Comparison of ENCODE assay signal across 1 cellular context in genomic region chr17:33874617-33875060, GRCh38.
TF ChIP-seq lines count a peak whose summit lies in the region.

No MANE protein-coding gene starts in this region.

TF ChIP-seq in K562, 482 proteins besides CTCF, POLR2A, EP300 and RAD21 (continued from another document and continues in another):
- TF ChIP-seq ZNF280A (IDR thresholded peaks at IDR 0.05; ENCODE audit: low read depth, partially characterized antibody), result no peak
- peak; percentile 92 for TF ChIP-seq ELF4 (CRISPR knock-in tag; IDR thresholded peaks at IDR 0.05)
- TF ChIP-seq MYC (IDR thresholded peaks at IDR 0.05; ENCODE audit: low read depth, low read length), result peak; percentile 92
- TF ChIP-seq MYC (CRISPR knock-in tag; IDR thresholded peaks at IDR 0.05; ENCODE audit: borderline replicate concordance, low read depth), result no peak
- peak; percentile 62 for TF ChIP-seq PKNOX1 (IDR thresholded peaks at IDR 0.05)
- no peak for TF ChIP-seq TAF1 (IDR thresholded peaks at IDR 0.05; ENCODE audit: control insufficient read depth, extremely low read depth, insufficient read depth, low read length, severe bottlenecking)
- peak; percentile 66 to 84; a peak in 3 of 4 replicates for TF ChIP-seq ARNT (IDR thresholded peaks at IDR 0.05)
- no peak for TF ChIP-seq NCOA4 (IDR thresholded peaks at IDR 0.05; ENCODE audit: partially characterized antibody)
- TF ChIP-seq WHSC1 (IDR thresholded peaks at IDR 0.05; ENCODE audit: low read length), result no peak
- peak; percentile 59; the same call in 1 of the 2 replicates for TF ChIP-seq TCF15 (CRISPR knock-in tag; IDR thresholded peaks at IDR 0.05)
- TF ChIP-seq SMAD4 (CRISPR knock-in tag; conservative IDR thresholded peaks at IDR 0.05), result peak; percentile 83
- TF ChIP-seq ZBTB9 (CRISPR knock-in tag; IDR thresholded peaks at IDR 0.05), result peak; percentile 38; the same call in 1 of the 2 replicates
- peak; percentile 87 for TF ChIP-seq SOX6 (IDR thresholded peaks at IDR 0.05)
- TF ChIP-seq ZBTB8A (IDR thresholded peaks at IDR 0.05; ENCODE audit: partially characterized antibody), result no peak
- TF ChIP-seq NR4A1 (CRISPR knock-in tag; IDR thresholded peaks at IDR 0.05), result peak; percentile 44; the same call in 1 of the 2 replicates
- peak; percentile 87 for TF ChIP-seq NR4A1 (tag; IDR thresholded peaks at IDR 0.05)
- TF ChIP-seq ZNF655 (CRISPR knock-in tag; IDR thresholded peaks at IDR 0.05), result no peak
- no peak for TF ChIP-seq E2F4 (CRISPR knock-in tag; IDR thresholded peaks at IDR 0.05; ENCODE audit: low read depth)
- no peak for TF ChIP-seq ZNF644 (tag; IDR thresholded peaks at IDR 0.05; ENCODE audit: low read depth)
- no peak for TF ChIP-seq ZC3H8 (IDR thresholded peaks at IDR 0.05)
- TF ChIP-seq TCF3 (CRISPR knock-in tag; IDR thresholded peaks at IDR 0.05), result peak; percentile 90
- no peak for TF ChIP-seq HCFC1 (IDR thresholded peaks at IDR 0.05; ENCODE audit: low read depth, low read length)
- TF ChIP-seq STAT6 (CRISPR knock-in tag; IDR thresholded peaks at IDR 0.05), result peak; percentile 15; the same call in 1 of the 2 replicates
- TF ChIP-seq KLF6 (CRISPR knock-in tag; IDR thresholded peaks at IDR 0.05; ENCODE audit: borderline replicate concordance), result 0 out of 2 replicates have a peak, but pooled peaks have one; percentile 40
- TF ChIP-seq VEZF1 (CRISPR knock-in tag; IDR thresholded peaks at IDR 0.05), result peak; percentile 72
- TF ChIP-seq TAL1 (IDR thresholded peaks at IDR 0.05), result peak; percentile 86
- no peak for TF ChIP-seq ZNF311 (CRISPR knock-in tag; IDR thresholded peaks at IDR 0.05)
- TF ChIP-seq ZNF263 (CRISPR knock-in tag; IDR thresholded peaks at IDR 0.05; ENCODE audit: borderline replicate concordance), result peak; percentile 25; the same call in 1 of the 2 replicates
- TF ChIP-seq SMAD3 (CRISPR knock-in tag; conservative IDR thresholded peaks at IDR 0.05), result 0 out of 2 replicates have a peak, but pooled peaks have one; percentile 6
- no peak for TF ChIP-seq FOS (IDR thresholded peaks at IDR 0.05; ENCODE audit: extremely low read depth, insufficient read length)
- TF ChIP-seq E2F3 (CRISPR knock-in tag; IDR thresholded peaks at IDR 0.05), result 0 out of 2 replicates have a peak, but pooled peaks have one; percentile 25
- TF ChIP-seq CCNT2 (IDR thresholded peaks at IDR 0.05; ENCODE audit: borderline replicate concordance, extremely low read depth, insufficient read length, low read depth, low read length), result peak; percentile 69
- no peak; the same call in 1 of the 2 replicates for TF ChIP-seq CEBPB (tag; IDR thresholded peaks at IDR 0.05)
- peak; percentile 95 for TF ChIP-seq ARID1B (IDR thresholded peaks at IDR 0.05)
- peak; percentile 29; the same call in 1 of the 2 replicates for TF ChIP-seq MEF2D (tag; conservative IDR thresholded peaks at IDR 0.05; ENCODE audit: low read depth)
- peak; percentile 91 for TF ChIP-seq L3MBTL2 (IDR thresholded peaks at IDR 0.05)
- 0 out of 2 replicates have a peak, but pooled peaks have one; percentile 6 for TF ChIP-seq CREM (IDR thresholded peaks at IDR 0.05; ENCODE audit: low read depth)
- TF ChIP-seq ZNF253 (CRISPR knock-in tag; conservative IDR thresholded peaks at IDR 0.05), result no peak
- peak; percentile 49 for TF ChIP-seq ESRRA (IDR thresholded peaks at IDR 0.05; ENCODE audit: borderline replicate concordance, low read depth)
- TF ChIP-seq MEIS2 (IDR thresholded peaks at IDR 0.05; ENCODE audit: partially characterized antibody), result peak; percentile 72
- 0 out of 2 replicates have a peak, but pooled peaks have one; percentile 54 for TF ChIP-seq ZBTB49 (CRISPR knock-in tag; IDR thresholded peaks at IDR 0.05; ENCODE audit: borderline replicate concordance)
- TF ChIP-seq PHB2 (IDR thresholded peaks at IDR 0.05; ENCODE audit: low read depth), result peak; percentile 81; the same call in 1 of the 2 replicates
- 0 out of 4 replicates have a peak, but pooled peaks of 1 of the 2 experiments have one; percentile 48 for TF ChIP-seq TEAD1 (CRISPR knock-in tag; IDR thresholded peaks at IDR 0.05)
- peak; percentile 79; the same call in 1 of the 2 replicates for TF ChIP-seq ZBTB2 (IDR thresholded peaks at IDR 0.05)
- TF ChIP-seq ZNF707 (CRISPR knock-in tag; conservative IDR thresholded peaks at IDR 0.05), result no peak
- no peak for TF ChIP-seq EWSR1 (IDR thresholded peaks at IDR 0.05; ENCODE audit: borderline replicate concordance, low read depth, partially characterized antibody)
- 0 out of 2 replicates have a peak, but pooled peaks have one; percentile 33 for TF ChIP-seq KLF1 (tag; IDR thresholded peaks at IDR 0.05)
- peak; percentile 56; the same call in 1 of the 2 replicates for TF ChIP-seq HSF4 (CRISPR knock-in tag; IDR thresholded peaks at IDR 0.05; ENCODE audit: borderline replicate concordance)
- TF ChIP-seq MEF2A (IDR thresholded peaks at IDR 0.05; ENCODE audit: control insufficient read depth, low read depth, low read length), result peak; percentile 21; the same call in 1 of the 2 replicates
- TF ChIP-seq MTA3 (IDR thresholded peaks at IDR 0.05; ENCODE audit: borderline replicate concordance), result peak; percentile 94
